Comparison of ENCODE assay signal across 10 cellular contexts in the genomic region with DNA sequence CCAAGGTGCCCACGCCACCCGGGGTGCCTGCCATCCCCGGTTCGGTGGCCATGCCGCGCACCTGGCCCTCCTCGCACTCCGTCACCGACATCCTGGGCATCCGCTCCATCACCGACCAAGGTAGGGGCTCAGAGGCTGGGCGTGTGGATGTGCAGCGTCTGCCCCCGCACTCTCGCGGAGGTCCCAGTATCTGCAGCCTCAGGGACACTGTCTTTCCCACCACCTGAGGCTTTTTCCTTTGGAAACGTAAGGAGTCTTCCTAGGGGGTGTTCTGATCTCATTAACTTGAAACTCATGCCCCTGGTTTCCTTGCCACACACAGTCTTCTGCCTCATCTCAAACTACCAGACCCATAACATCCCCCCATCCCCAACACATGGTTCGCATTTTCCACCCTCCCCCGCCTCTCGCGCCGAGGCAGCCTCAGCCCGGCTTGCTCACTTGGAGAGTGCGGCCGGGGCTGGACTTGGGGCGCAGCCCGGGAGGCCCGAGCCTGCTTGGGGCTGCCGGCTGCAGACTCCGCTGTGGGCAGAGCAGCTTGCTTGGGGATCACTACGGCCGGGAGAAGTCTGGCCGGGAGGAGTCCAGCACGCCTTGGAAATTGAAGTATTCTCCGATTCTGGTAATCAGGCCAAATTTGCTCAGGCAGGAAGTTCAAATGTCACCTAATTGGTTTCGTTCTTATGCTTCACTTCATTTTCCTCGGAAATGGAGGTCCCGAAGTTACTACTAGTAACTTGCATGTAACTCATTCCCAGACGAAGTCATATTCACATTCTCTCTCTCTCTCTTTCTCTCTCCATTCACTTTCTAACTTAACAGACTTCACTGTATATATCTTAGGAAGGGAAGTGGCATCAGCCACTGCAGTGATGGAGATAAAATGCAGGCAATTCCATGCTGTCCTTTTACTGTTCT. TPM values are rescaled to one million over a fixed set of nuclear protein-coding genes. Genes with fewer than 3 reads are reported as not detected.
A peak's percentile ranks its signal among the peaks of the same experiment; 100 is the strongest.
DNase-seq lines count a peak whose midpoint lies in the region; ATAC-seq and TF ChIP-seq lines count a peak whose summit lies in the region.
"Had no signal": no experiment of that assay in that cellular context is flagged by ENCODE, and none has a peak within 500 bp of the region (broad histone marks: within the 10 kb centered on the region; RNA-seq: fewer than 3 reads in every experiment).

No MANE protein-coding gene starts in this region.

- no peak overlapping the region for H3K27ac ChIP-seq in right cardiac atrium (ENCODE audit: low read length)
- no peak overlapping the region for H3K27ac ChIP-seq in smooth muscle cell (ENCODE audit: low read depth)
- H3K27ac ChIP-seq: testis had no signal

- intact Hi-C loops in right cardiac atrium (cut with DNase I), result no loop called here

- no peak overlapping the region for H2AFZ ChIP-seq in smooth muscle cell (ENCODE audit: low read depth)

- H3K4me1 ChIP-seq in right cardiac atrium (ENCODE audit: control insufficient read depth, insufficient read depth, low read length) (peaks cover 12% of the 10 kb centered on the region), smooth muscle cell (ENCODE audit: low read depth) (peaks cover 20% of the 10 kb centered on the region)

- H3K27me3 ChIP-seq in right cardiac atrium (ENCODE audit: control insufficient read depth, insufficient read depth) (peaks cover 3% of the 10 kb centered on the region), smooth muscle cell (ENCODE audit: low read depth) (peaks cover 100% of the 10 kb centered on the region)

- H4K20me1 ChIP-seq in smooth muscle cell (ENCODE audit: low read depth), result no peaks in the 10 kb centered on the region

- DNase-seq in NCI-H2107 treated with DMSO at 0.1 percent for 48 hours (lab: John Stamatoyannopoulos, UW; ENCODE audit: unreplicated experiment) (peak; percentile 51), NCI-H2107 (lab: John Stamatoyannopoulos, UW) (no peak), SHP77 treated with DMSO at 0.1 percent for 48 hours (lab: John Stamatoyannopoulos, UW) (peak; percentile 24), right cardiac atrium (peak in 1 of 3 donors; percentile 45), smooth muscle cell (lab: John Stamatoyannopoulos, UW; ENCODE audit: unreplicated experiment) (no peak), NCI-H526 treated with DMSO at 0.1 percent for 48 hours (lab: John Stamatoyannopoulos, UW) (no peak)
- DNase-seq: NCI-H1436 treated with DMSO at 0.1 percent for 48 hours, testis had no signal

- no peaks in the 10 kb centered on the region for H3F3A ChIP-seq in smooth muscle cell (ENCODE audit: low read depth)

- peak overlapping the region; percentile 1 for H3K4me3 ChIP-seq in right cardiac atrium (ENCODE audit: low read length)
- peak overlapping the region; percentile 62 for H3K4me3 ChIP-seq in smooth muscle cell

- H3K4me2 ChIP-seq in smooth muscle cell, result peak overlapping the region; percentile 98

- H3K36me3 ChIP-seq in smooth muscle cell (ENCODE audit: low read depth), result no peaks in the 10 kb centered on the region

- TF ChIP-seq CTCF in smooth muscle cell (IDR thresholded peaks at IDR 0.05; ENCODE audit: borderline replicate concordance, insufficient read depth, poor library complexity, severe bottlenecking), result no peak

- no peak overlapping the region for H3K9ac ChIP-seq in smooth muscle cell (ENCODE audit: low read depth)

- WGBS in right cardiac atrium, result 2% methylated on average over 39 of the region's 39 CpGs
- WGBS in smooth muscle cell (ENCODE audit: low lambda C conversion rate), result 1% methylated on average over 38 of the region's 39 CpGs

- no peaks in the 10 kb centered on the region for H3K79me2 ChIP-seq in smooth muscle cell (ENCODE audit: low read depth)

- H3K9me3 ChIP-seq in right cardiac atrium (ENCODE audit: control insufficient read depth, low read length) (no peaks in the 10 kb centered on the region), smooth muscle cell (replicated peaks; ENCODE audit: low read depth) (no peaks in the 10 kb centered on the region)
- H3K9me3 ChIP-seq: testis had no signal

- ATAC-seq in right cardiac atrium (peak in 1 of 2 donors; percentile 21), GM21619 (IDR thresholded peaks at IDR 0.05; ENCODE audit: unreplicated experiment) (no peak), HG03159 (IDR thresholded peaks at IDR 0.05; ENCODE audit: unreplicated experiment) (no peak)

RNA-seq across cellular contexts. Expression of gene PAX9, which starts 2.0 kb away (rescaled TPM):
- total RNA-seq in right cardiac atrium (not detected), smooth muscle cell (0.04 TPM in 1 of 2 replicates, not detected in the other)
- polyA plus RNA-seq in right cardiac atrium (not detected), smooth muscle cell (not detected in 2 replicates)

Comparison
In these comparisons a context has a peak if more than half of its experiments do, and no peak if none do; other contexts are left out.
1. DNase-seq: peak in NCI-H2107 treated with DMSO at 0.1 percent for 48 hours (single experiment) and SHP77 treated with DMSO at 0.1 percent for 48 hours (single experiment); none in NCI-H2107 (single experiment), smooth muscle cell (single experiment) and NCI-H526 treated with DMSO at 0.1 percent for 48 hours (single experiment).